8 cellular contexts compared by ENCODE assay signal in the genomic region with DNA sequence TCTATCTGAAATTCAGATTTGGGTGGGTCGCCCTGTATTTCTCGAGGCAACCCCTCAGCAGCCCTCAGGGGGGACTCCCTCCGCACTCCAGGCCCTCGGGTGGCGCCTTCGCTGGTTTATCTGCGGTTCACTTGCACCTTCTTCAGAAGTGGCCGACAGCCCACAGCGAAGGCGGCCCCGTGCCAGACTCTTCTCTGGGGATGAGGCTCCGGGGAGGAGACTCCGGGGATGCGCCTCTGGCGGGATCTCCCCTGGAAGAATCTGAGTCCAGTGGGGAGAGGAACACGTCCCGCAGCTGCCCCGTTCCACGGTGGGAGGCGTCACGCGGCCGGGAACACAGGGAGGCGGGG.
DNase-seq lines count a peak whose midpoint lies in the region; ATAC-seq and TF ChIP-seq lines count a peak whose summit lies in the region.

No MANE protein-coding gene starts in this region.

- no peak for TF ChIP-seq POLR2A in thyroid gland (IDR thresholded peaks at IDR 0.05)

- H3K4me3 ChIP-seq in muscle layer of colon (ENCODE audit: low read depth in 1 of 2, low read length in 2 of 2) (peak overlapping the region; percentile 59 to 76), thyroid gland (replicated peaks in 1 of 3) (peak overlapping the region in 2 of 3 donors; percentile 52 to 56)

- H3K9me3 ChIP-seq in muscle layer of colon (ENCODE audit: low read length) (no peaks in the 10 kb centered on the region), thyroid gland (no peaks in the 10 kb centered on the region)

- H3K9me3 Mint-ChIP-seq in effector memory CD8-positive, alpha-beta T cell, result no peaks in the 10 kb centered on the region

- H3K36me3 Mint-ChIP-seq in effector memory CD8-positive, alpha-beta T cell (ENCODE audit: insufficient read depth), result peaks cover 3% of the 10 kb centered on the region

- peaks cover 0 to 28% of the 10 kb centered on the region in 2 donors for H3K27me3 Mint-ChIP-seq in effector memory CD8-positive, alpha-beta T cell

- 3% methylated on average over 10 to 17 of the region's 24 CpGs for WGBS in thyroid gland, 2 donors

- ATAC-seq in HG03097 (IDR thresholded peaks at IDR 0.05; ENCODE audit: low FRiP score, unreplicated experiment), result peak; percentile 19
- ATAC-seq in effector memory CD8-positive, alpha-beta T cell (replicated peaks), result peak; percentile 45

- H3K27ac ChIP-seq in muscle layer of colon (ENCODE audit: low read depth, low read length) (peak overlapping the region; percentile 21), thyroid gland (peak overlapping the region in 1 of 3 donors; percentile 34)

- peak overlapping the region; percentile 77 to 83 for H3K4me3 Mint-ChIP-seq in effector memory CD8-positive, alpha-beta T cell

- H3K27me3 ChIP-seq in muscle layer of colon (ENCODE audit: control insufficient read depth in 1 of 2, insufficient read depth in 2 of 2, low read length in 2 of 2) (no peaks in the 10 kb centered on the region), thyroid gland (no peaks in the 10 kb centered on the region)

- H3K36me3 ChIP-seq in muscle layer of colon (ENCODE audit: insufficient read depth, low read length), result no peaks in the 10 kb centered on the region
- H3K36me3 ChIP-seq in thyroid gland, result no peaks in the 10 kb centered on the region

- H3K9ac ChIP-seq in muscle layer of colon (ENCODE audit: low read length), result no peak overlapping the region

- DNase-seq in activated T-cell treated with anti-CD3 and anti-CD28 coated beads for 1 hour (ENCODE audit: low read depth), result peak; percentile 4
- DNase-seq in activated T-cell treated with anti-CD3 and anti-CD28 coated beads, Interleukin-2, amount 50 U/mL, for 1 hour, result no peak
- DNase-seq in T-helper 22 cell (ENCODE audit: low read depth), result peak; percentile 1
- peak in 1 of 3 experiments; percentile 16 for DNase-seq in effector memory CD8-positive, alpha-beta T cell
- peak; percentile 24 to 25 for DNase-seq in thyroid gland
- DNase-seq in NCI-H1105 treated with DMSO at 0.1 percent for 48 hours (lab: John Stamatoyannopoulos, UW), result no peak

- intact Hi-C loops in thyroid gland (cut with DNase I), result loop anchor here (10.0 kb wide), 1 partner anchor 1127 kb away; no protein-coding TSS in a partner anchor

- H3K27ac Mint-ChIP-seq in effector memory CD8-positive, alpha-beta T cell, result peak overlapping the region in 1 of 2 donors; percentile 74

- H3K4me1 Mint-ChIP-seq in effector memory CD8-positive, alpha-beta T cell (ENCODE audit: low read depth in 2 of 2), result peaks cover 2 to 6% of the 10 kb centered on the region in 2 donors

- H3K4me1 ChIP-seq in muscle layer of colon (ENCODE audit: insufficient read depth, low read length), result no peaks in the 10 kb centered on the region
- H3K4me1 ChIP-seq in thyroid gland, result no peaks in the 10 kb centered on the region

- no peak for TF ChIP-seq CTCF in thyroid gland (IDR thresholded peaks at IDR 0.05)

Comparison
In these comparisons a context has a peak if more than half of its experiments do, and no peak if none do; other contexts are left out.
1. DNase-seq: peak in activated T-cell treated with anti-CD3 and anti-CD28 coated beads for 1 hour (single experiment), T-helper 22 cell (single experiment) and thyroid gland (2 of 2); none in activated T-cell treated with anti-CD3 and anti-CD28 coated beads, Interleukin-2, amount 50 U/mL, for 1 hour (single experiment) and NCI-H1105 treated with DMSO at 0.1 percent for 48 hours (single experiment).